ENCODE assay signal across 8 cellular contexts in the genomic region with DNA sequence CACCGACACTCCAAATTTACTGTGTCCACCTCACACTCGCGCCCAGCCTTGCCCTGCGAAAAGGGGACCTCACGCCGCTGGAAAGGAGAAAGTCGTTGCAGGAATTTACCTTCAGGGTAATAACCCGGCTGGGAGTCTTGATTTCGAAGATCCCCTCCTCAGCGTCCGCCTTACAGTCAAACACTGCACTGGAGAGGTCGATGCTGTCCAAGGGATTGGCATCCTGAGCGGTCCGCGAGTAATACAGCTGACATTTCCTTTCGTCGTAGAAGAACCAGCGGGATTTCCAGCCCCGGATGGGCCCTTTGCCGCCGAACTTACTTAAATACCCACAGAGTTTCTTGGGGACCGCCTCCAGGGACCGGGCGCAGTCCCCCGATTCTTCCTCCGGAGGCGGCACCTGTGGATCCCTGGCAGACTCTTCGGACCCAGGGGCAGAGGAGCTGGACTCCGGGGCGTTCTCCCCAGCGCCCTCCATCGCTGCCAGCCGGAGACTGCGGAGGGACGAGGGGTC. TPM values are rescaled to one million over a fixed set of nuclear protein-coding genes. Genes with fewer than 3 reads are reported as not detected.
DNase-seq lines count a peak whose midpoint lies in the region; ATAC-seq and TF ChIP-seq lines count a peak whose summit lies in the region.

No MANE protein-coding gene starts in this region.

- no peaks in the 10 kb centered on the region for H3K79me2 ChIP-seq in DOHH2 (ENCODE audit: control insufficient read depth, low read length)

- H4K20me1 ChIP-seq in DOHH2 (ENCODE audit: control insufficient read depth, insufficient read depth, low read depth, low read length): no peaks in the 10 kb centered on the region

- H3K9me2 ChIP-seq in DOHH2 (replicated peaks; ENCODE audit: control insufficient read depth, low read length): no peaks in the 10 kb centered on the region

- H3K36me3 ChIP-seq in DOHH2 (ENCODE audit: control insufficient read depth, low read length): no peaks in the 10 kb centered on the region
- no peaks in the 10 kb centered on the region for H3K36me3 ChIP-seq in ascending aorta
- H3K36me3 ChIP-seq in iPS-20b (ENCODE audit: insufficient read depth, low read depth, low read length): no peaks in the 10 kb centered on the region
- peaks cover 0 to 18% (median 0%) of the 10 kb centered on the region in 6 donors for H3K36me3 ChIP-seq in spleen

- H3K4me3 ChIP-seq in DOHH2 (ENCODE audit: low read length) (peak overlapping the region; percentile 90), ascending aorta (peak overlapping the region; percentile 71 to 72), iPS-20b (ENCODE audit: low read length) (peak overlapping the region; percentile 83), spleen (peak overlapping the region; percentile 74 to 95 (median 89))

- TF ChIP-seq CTCF in DOHH2 (IDR thresholded peaks at IDR 0.05; ENCODE audit: low read depth, low read length, poor library complexity, severe bottlenecking) (no peak), ascending aorta (IDR thresholded peaks at IDR 0.05) (no peak), spleen (IDR thresholded peaks at IDR 0.05 in 8 of 11, conservative IDR thresholded peaks at IDR 0.05 in 3 of 11) (no peak)

- H3K9me3 ChIP-seq in DOHH2 (ENCODE audit: control insufficient read depth, insufficient read depth, low read length): no peaks in the 10 kb centered on the region
- H3K9me3 ChIP-seq in ascending aorta: no peaks in the 10 kb centered on the region
- H3K9me3 ChIP-seq in iPS-20b (ENCODE audit: insufficient read depth, low read depth, low read length): no peaks in the 10 kb centered on the region
- no peaks in the 10 kb centered on the region for H3K9me3 ChIP-seq in spleen

- intact Hi-C loops in ascending aorta (cut with DNase I): loop anchor here (2.0 to 5.0 kb wide), 5 partner anchors 62 to 1568 kb away; partner anchors contain the start of genes ANKS6, CORO2A and TDRD7
- intact Hi-C loops in spleen (cut with DNase I; ENCODE audit: low total_unique reads): loop anchor here (10.0 kb wide), 1 partner anchor 50 kb away; no protein-coding TSS in a partner anchor

- ATAC-seq in GM19467 (IDR thresholded peaks at IDR 0.05; ENCODE audit: unreplicated experiment): peak; percentile 14

- H3K27ac ChIP-seq in DOHH2 (ENCODE audit: low read depth, low read length) (no peak overlapping the region), ascending aorta (peak overlapping the region; percentile 91 to 95), iPS-20b (ENCODE audit: low read length) (no peak overlapping the region), spleen (peak overlapping the region; percentile 97 to 99 (median 99))

- TF ChIP-seq POLR2A in spleen (IDR thresholded peaks at IDR 0.05): no peak

- H3K4me2 ChIP-seq in DOHH2 (ENCODE audit: low read length): peak overlapping the region; percentile 87

- H3F3A ChIP-seq in DOHH2 (ENCODE audit: control insufficient read depth, insufficient read depth): peaks cover 14% of the 10 kb centered on the region

- 0 to 2% (median 1%) methylated on average over 24 to 35 of the region's 35 CpGs for WGBS in spleen, 5 donors

- H3K27me3 ChIP-seq in DOHH2 (ENCODE audit: control insufficient read depth, low read length) (peaks cover 8% of the 10 kb centered on the region), ascending aorta (no peaks in the 10 kb centered on the region), iPS-20b (ENCODE audit: insufficient read depth, low read length) (peaks cover 11% of the 10 kb centered on the region; the same call in 1 of the 2 replicates), spleen (replicated peaks in 1 of 7) (no peaks in the 10 kb centered on the region)

- H3K4me1 ChIP-seq in DOHH2 (ENCODE audit: control insufficient read depth, low read length): peaks cover 18% of the 10 kb centered on the region
- H3K4me1 ChIP-seq in ascending aorta: peaks cover 0 to 15% of the 10 kb centered on the region in 2 donors
- peaks cover 5% of the 10 kb centered on the region; the same call in 1 of the 2 replicates for H3K4me1 ChIP-seq in iPS-20b (ENCODE audit: insufficient read depth, low read length)
- peaks cover 0 to 68% (median 36%) of the 10 kb centered on the region in 6 donors for H3K4me1 ChIP-seq in spleen

- peak overlapping the region; percentile 73; the same call in 1 of the 2 replicates for H3K9ac ChIP-seq in iPS-20b (ENCODE audit: low read depth, low read length)

- DNase-seq in HuH-7.5 (ENCODE audit: low spot score) (peak; percentile 35), ascending aorta (ENCODE audit: low spot score in 2 of 2) (no peak), spleen (no peak), HT-29 (ENCODE audit: low spot score) (no peak), NCI-H187 treated with DMSO at 0.1 percent for 48 hours (lab: John Stamatoyannopoulos, UW) (no peak)

RNA-seq across cellular contexts. Expression of gene TBC1D2, which starts 0.3 kb away (rescaled TPM):
- total RNA-seq in ascending aorta: 32.5 TPM
- total RNA-seq in spleen: 10 to 100 TPM; 10.7 to 27.2 (median 13.0) TPM
- polyA plus RNA-seq in spleen: 1 to 10 TPM; 2.7 to 8.0 (median 5.7) TPM
- 16.0 and 17.6 TPM in 2 replicates for total RNA-seq in HT-29 (2014; rRNA removed; shearing (Covaris generic))

Comparison
In these comparisons a context has a peak if more than half of its experiments do, and no peak if none do; other contexts are left out.
1. H3K27ac ChIP-seq: peak in ascending aorta (2 of 2) and spleen (8 of 8); none in DOHH2 (single experiment) and iPS-20b (single experiment).
2. Peak in every context shown above with its lines, with median percentiles within 50 percentile points of each other: H3K4me3 ChIP-seq.